1 cellular context compared by ENCODE assay signal in the genomic region with DNA sequence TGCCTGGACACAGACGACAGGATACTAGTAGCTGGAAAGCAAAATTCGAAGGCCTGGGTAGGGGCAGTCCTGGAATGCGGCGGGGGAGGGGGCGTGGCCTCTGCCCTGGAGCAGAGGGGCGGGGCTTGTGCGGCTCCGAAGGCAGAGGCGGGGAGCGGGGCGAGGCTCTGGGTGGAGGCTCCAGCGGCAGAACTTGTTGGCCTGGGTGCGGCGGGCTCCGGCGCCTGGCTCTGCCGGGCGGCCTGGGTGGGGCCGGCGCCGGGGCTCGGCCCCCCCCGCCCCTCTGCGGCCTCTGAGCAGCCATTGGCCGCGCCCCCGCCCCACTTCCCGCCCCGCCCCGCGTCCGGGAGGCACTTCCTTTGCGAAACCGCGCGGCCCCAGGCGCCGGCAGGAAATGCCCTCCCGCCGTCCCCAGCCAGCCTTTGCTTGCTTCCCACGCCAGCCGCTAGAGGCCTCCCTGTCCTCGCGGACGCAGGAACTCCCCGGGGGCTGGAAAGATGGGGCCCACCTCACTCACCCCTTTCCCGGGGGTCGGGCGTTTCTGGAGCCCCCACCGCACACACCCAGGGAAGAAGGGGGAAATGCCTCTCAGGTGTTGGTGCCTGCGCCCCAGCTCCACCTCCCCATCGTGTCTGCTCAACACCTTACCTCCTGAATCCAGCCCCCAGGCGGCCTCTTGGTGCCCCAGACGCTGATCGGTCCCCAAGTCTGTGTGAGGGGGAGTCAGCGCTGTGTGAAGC.
TF ChIP-seq lines count a peak whose summit lies in the region.

No MANE protein-coding gene starts in this region.

TF ChIP-seq in K562, 482 proteins besides CTCF, POLR2A, EP300 and RAD21 (continued from another document and continues in another):
- TF ChIP-seq, protein P1, sequence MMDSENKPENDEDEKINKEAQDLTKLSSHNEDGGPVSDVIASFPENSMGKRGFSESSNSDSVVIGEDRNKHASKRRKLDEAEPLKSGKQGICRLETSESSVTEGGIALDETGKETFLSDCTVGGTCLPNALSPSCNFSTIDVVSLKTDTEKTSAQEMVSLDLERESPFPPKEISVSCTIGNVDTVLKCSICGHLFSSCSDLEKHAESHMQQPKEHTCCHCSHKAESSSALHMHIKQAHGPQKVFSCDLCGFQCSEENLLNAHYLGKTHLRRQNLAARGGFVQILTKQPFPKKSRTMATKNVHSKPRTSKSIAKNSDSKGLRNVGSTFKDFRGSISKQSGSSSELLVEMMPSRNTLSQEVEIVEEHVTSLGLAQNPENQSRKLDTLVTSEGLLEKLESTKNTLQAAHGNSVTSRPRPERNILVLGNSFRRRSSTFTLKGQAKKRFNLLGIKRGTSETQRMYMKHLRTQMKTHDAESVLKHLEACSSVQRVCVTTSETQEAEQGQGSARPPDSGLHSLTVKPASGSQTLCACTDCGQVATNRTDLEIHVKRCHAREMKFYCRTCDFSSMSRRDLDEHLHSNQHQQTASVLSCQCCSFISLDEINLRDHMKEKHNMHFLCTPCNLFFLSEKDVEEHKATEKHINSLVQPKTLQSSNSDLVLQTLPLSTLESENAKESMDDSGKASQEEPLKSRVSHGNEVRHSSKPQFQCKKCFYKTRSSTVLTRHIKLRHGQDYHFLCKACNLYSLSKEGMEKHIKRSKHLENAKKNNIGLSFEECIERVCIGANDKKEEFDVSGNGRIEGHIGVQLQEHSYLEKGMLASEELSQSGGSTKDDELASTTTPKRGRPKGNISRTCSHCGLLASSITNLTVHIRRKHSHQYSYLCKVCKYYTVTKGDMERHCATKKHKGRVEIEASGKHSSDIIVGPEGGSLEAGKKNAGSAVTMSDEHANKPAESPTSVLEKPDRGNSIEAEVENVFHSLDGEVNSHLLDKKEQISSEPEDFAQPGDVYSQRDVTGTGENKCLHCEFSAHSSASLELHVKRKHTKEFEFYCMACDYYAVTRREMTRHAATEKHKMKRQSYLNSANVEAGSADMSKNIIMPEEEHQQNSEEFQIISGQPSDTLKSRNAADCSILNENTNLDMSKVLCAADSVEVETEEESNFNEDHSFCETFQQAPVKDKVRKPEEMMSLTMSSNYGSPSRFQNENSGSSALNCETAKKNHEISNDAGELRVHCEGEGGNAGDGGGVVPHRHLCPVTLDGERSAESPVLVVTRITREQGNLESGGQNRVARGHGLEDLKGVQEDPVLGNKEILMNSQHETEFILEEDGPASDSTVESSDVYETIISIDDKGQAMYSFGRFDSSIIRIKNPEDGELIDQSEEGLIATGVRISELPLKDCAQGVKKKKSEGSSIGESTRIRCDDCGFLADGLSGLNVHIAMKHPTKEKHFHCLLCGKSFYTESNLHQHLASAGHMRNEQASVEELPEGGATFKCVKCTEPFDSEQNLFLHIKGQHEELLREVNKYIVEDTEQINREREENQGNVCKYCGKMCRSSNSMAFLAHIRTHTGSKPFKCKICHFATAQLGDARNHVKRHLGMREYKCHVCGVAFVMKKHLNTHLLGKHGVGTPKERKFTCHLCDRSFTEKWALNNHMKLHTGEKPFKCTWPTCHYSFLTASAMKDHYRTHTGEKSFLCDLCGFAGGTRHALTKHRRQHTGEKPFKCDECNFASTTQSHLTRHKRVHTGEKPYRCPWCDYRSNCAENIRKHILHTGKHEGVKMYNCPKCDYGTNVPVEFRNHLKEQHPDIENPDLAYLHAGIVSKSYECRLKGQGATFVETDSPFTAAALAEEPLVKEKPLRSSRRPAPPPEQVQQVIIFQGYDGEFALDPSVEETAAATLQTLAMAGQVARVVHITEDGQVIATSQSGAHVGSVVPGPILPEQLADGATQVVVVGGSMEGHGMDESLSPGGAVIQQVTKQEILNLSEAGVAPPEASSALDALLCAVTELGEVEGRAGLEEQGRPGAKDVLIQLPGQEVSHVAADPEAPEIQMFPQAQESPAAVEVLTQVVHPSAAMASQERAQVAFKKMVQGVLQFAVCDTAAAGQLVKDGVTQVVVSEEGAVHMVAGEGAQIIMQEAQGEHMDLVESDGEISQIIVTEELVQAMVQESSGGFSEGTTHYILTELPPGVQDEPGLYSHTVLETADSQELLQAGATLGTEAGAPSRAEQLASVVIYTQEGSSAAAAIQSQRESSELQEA (IDR thresholded peaks at IDR 0.05; ENCODE audit: low read depth), result no peak
- no peak for TF ChIP-seq NCOA6 (IDR thresholded peaks at IDR 0.05)
- no peak for TF ChIP-seq ZNF785 (CRISPR knock-in tag; IDR thresholded peaks at IDR 0.05)
- no peak for TF ChIP-seq MYBL2 (IDR thresholded peaks at IDR 0.05; ENCODE audit: low read depth)
- TF ChIP-seq MYBL2 (CRISPR knock-in tag; IDR thresholded peaks at IDR 0.05; ENCODE audit: borderline replicate concordance), result no peak
- TF ChIP-seq ZNF318 (IDR thresholded peaks at IDR 0.05; ENCODE audit: borderline replicate concordance in 1 of 2, low read depth in 1 of 2), result no peak
- TF ChIP-seq NCOA4 (IDR thresholded peaks at IDR 0.05; ENCODE audit: partially characterized antibody), result no peak
- TF ChIP-seq ELF2 (CRISPR knock-in tag; IDR thresholded peaks at IDR 0.05), result no peak
- TF ChIP-seq SLC30A9 (CRISPR knock-in tag; IDR thresholded peaks at IDR 0.05), result no peak
- no peak for TF ChIP-seq ZNF79 (CRISPR knock-in tag; IDR thresholded peaks at IDR 0.05; ENCODE audit: low read depth)
- TF ChIP-seq, protein P2, sequence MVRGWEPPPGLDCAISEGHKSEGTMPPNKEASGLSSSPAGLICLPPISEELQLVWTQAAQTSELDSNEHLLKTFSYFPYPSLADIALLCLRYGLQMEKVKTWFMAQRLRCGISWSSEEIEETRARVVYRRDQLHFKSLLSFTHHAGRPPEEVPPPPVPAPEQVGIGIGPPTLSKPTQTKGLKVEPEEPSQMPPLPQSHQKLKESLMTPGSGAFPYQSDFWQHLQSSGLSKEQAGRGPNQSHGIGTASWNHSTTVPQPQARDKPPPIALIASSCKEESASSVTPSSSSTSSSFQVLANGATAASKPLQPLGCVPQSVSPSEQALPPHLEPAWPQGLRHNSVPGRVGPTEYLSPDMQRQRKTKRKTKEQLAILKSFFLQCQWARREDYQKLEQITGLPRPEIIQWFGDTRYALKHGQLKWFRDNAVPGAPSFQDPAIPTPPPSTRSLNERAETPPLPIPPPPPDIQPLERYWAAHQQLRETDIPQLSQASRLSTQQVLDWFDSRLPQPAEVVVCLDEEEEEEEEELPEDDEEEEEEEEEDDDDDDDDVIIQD (CRISPR knock-in tag; IDR thresholded peaks at IDR 0.05), result no peak
- TF ChIP-seq ZNF3 (CRISPR knock-in tag; IDR thresholded peaks at IDR 0.05), result no peak
- no peak for TF ChIP-seq NBN (IDR thresholded peaks at IDR 0.05; ENCODE audit: low read depth)
- no peak for TF ChIP-seq HDAC2 (IDR thresholded peaks at IDR 0.05)
- no peak; the same call in 1 of the 2 replicates for TF ChIP-seq SMARCE1 (IDR thresholded peaks at IDR 0.05)
- TF ChIP-seq POLR2AphosphoS2 (IDR thresholded peaks at IDR 0.05; ENCODE audit: low read length), result peak; percentile 87; the same call in 1 of the 2 replicates
- no peak for TF ChIP-seq ARNT (IDR thresholded peaks at IDR 0.05)
- TF ChIP-seq TFAP4 (CRISPR knock-in tag; IDR thresholded peaks at IDR 0.05; ENCODE audit: borderline replicate concordance), result peak; percentile 36; the same call in 1 of the 2 replicates
- 0 out of 2 replicates have a peak, but pooled peaks have one; percentile 46 for TF ChIP-seq ESRRB (CRISPR knock-in tag; IDR thresholded peaks at IDR 0.05; ENCODE audit: borderline replicate concordance)
- TF ChIP-seq ATF1 (CRISPR knock-in tag; IDR thresholded peaks at IDR 0.05), result no peak
- peak; percentile 10; the same call in 1 of the 2 replicates for TF ChIP-seq ATF1 (tag; IDR thresholded peaks at IDR 0.05)
- no peak for TF ChIP-seq ZNF24 (IDR thresholded peaks at IDR 0.05)
- TF ChIP-seq FOXK2 (conservative IDR thresholded peaks at IDR 0.05 in 1 of 2, IDR thresholded peaks at IDR 0.05 in 1 of 2; ENCODE audit: low read depth in 2 of 2), result no peak
- no peak for TF ChIP-seq STAT5A (IDR thresholded peaks at IDR 0.05; ENCODE audit: borderline replicate concordance, low read length)
- peak; percentile 54; the same call in 1 of the 2 replicates for TF ChIP-seq GABPB1 (CRISPR knock-in tag; IDR thresholded peaks at IDR 0.05)
- peak; percentile 53; the same call in 1 of the 2 replicates for TF ChIP-seq RNF2 (IDR thresholded peaks at IDR 0.05)
- TF ChIP-seq PTRF (tag; IDR thresholded peaks at IDR 0.05), result no peak
- TF ChIP-seq POU5F1 (IDR thresholded peaks at IDR 0.05; ENCODE audit: borderline replicate concordance, low read depth, low read length, partially characterized antibody), result no peak
- no peak for TF ChIP-seq FOXM1 (IDR thresholded peaks at IDR 0.05; ENCODE audit: low read depth)
- TF ChIP-seq FOXM1 (CRISPR knock-in tag; IDR thresholded peaks at IDR 0.05; ENCODE audit: low read depth), result no peak
- no peak; the same call in 1 of the 2 replicates for TF ChIP-seq ZNF766 (CRISPR knock-in tag; conservative IDR thresholded peaks at IDR 0.05)
- no peak for TF ChIP-seq SAFB2 (IDR thresholded peaks at IDR 0.05; ENCODE audit: borderline replicate concordance, low read depth, low read length, severe bottlenecking)
- TF ChIP-seq OTX1 (CRISPR knock-in tag; IDR thresholded peaks at IDR 0.05), result peak; percentile 82; the same call in 1 of the 2 replicates
- no peak for TF ChIP-seq GTF2A2 (tag; IDR thresholded peaks at IDR 0.05)
- no peak for TF ChIP-seq MEF2A (IDR thresholded peaks at IDR 0.05; ENCODE audit: control insufficient read depth, low read depth, low read length)
- TF ChIP-seq, protein P3, sequence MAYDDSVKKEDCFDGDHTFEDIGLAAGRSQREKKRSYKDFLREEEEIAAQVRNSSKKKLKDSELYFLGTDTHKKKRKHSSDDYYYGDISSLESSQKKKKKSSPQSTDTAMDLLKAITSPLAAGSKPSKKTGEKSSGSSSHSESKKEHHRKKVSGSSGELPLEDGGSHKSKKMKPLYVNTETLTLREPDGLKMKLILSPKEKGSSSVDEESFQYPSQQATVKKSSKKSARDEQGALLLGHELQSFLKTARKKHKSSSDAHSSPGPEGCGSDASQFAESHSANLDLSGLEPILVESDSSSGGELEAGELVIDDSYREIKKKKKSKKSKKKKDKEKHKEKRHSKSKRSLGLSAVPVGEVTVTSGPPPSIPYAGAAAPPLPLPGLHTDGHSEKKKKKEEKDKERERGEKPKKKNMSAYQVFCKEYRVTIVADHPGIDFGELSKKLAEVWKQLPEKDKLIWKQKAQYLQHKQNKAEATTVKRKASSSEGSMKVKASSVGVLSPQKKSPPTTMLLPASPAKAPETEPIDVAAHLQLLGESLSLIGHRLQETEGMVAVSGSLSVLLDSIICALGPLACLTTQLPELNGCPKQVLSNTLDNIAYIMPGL (CRISPR knock-in tag; IDR thresholded peaks at IDR 0.05), result no peak
- TF ChIP-seq NCOR1 (IDR thresholded peaks at IDR 0.05), result peak; percentile 51; the same call in 1 of the 2 replicates
- no peak for TF ChIP-seq FOXK1 (CRISPR knock-in tag; IDR thresholded peaks at IDR 0.05; ENCODE audit: borderline replicate concordance)
- no peak for TF ChIP-seq NFIX (CRISPR knock-in tag; IDR thresholded peaks at IDR 0.05; ENCODE audit: low read depth)
- peak; percentile 4; the same call in 1 of the 2 replicates for TF ChIP-seq MYNN (IDR thresholded peaks at IDR 0.05)
- TF ChIP-seq MYNN (CRISPR knock-in tag; IDR thresholded peaks at IDR 0.05), result no peak
- 0 out of 2 replicates have a peak, but pooled peaks have one; percentile 57 for TF ChIP-seq ZNF436 (CRISPR knock-in tag; IDR thresholded peaks at IDR 0.05)
- no peak for TF ChIP-seq TRIM28 (IDR thresholded peaks at IDR 0.05)
